ENCODE assay signal across 2 cellular contexts in the genomic region with DNA sequence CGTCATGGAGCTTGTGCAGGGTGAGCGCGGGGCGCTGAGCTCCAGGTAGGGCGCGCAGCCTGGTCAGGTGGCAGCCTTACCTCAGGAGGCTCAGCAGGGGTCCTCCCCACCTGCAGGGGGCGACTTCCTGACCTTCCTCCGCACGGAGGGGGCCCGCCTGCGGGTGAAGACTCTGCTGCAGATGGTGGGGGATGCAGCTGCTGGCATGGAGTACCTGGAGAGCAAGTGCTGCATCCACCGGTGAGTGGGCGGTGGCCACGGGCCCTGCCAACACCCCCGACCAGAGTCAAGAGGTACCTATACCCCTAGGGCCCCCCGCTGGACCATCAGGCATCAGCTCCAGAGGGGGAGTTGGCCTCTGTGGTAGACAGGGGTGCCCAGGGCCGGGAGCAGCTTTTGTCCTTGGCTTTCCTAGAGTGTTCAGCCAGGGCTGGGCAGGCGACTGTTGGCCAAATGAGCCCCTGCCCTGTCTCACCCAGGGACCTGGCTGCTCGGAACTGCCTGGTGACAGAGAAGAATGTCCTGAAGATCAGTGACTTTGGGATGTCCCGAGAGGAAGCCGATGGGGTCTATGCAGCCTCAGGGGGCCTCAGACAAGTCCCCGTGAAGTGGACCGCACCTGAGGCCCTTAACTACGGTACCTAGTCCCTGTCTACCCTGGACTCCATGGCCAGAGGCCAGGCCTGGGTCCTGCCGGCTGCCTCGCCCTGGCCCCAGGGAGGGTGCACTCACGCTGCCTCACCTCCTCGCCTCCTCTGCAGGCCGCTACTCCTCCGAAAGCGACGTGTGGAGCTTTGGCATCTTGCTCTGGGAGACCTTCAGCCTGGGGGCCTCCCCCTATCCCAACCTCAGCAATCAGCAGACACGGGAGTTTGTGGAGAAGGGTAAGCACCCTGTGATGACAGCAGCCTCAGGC.
TF ChIP-seq lines count a peak whose summit lies in the region.

No MANE protein-coding gene starts in this region.

TF ChIP-seq in A549, 52 proteins besides CTCF, POLR2A, EP300 and RAD21:
- no peak for TF ChIP-seq HES2 (IDR thresholded peaks at IDR 0.05)
- no peak for TF ChIP-seq EHMT2 (IDR thresholded peaks at IDR 0.05; ENCODE audit: low read depth)
- no peak for TF ChIP-seq CEBPB (IDR thresholded peaks at IDR 0.05)
- TF ChIP-seq JUN (IDR thresholded peaks at IDR 0.05): no peak
- TF ChIP-seq ZFP36 (IDR thresholded peaks at IDR 0.05; ENCODE audit: borderline replicate concordance, partially characterized antibody): no peak
- TF ChIP-seq HOXB13 (CRISPR knock-in tag; IDR thresholded peaks at IDR 0.05; ENCODE audit: low read depth): no peak
- no peak for TF ChIP-seq FOXS1 (CRISPR knock-in tag; IDR thresholded peaks at IDR 0.05)
- TF ChIP-seq, protein P1, sequence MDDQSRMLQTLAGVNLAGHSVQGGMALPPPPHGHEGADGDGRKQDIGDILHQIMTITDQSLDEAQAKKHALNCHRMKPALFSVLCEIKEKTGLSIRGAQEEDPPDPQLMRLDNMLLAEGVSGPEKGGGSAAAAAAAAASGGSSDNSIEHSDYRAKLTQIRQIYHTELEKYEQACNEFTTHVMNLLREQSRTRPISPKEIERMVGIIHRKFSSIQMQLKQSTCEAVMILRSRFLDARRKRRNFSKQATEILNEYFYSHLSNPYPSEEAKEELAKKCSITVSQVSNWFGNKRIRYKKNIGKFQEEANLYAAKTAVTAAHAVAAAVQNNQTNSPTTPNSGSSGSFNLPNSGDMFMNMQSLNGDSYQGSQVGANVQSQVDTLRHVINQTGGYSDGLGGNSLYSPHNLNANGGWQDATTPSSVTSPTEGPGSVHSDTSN (IDR thresholded peaks at IDR 0.05): no peak
- TF ChIP-seq KDM5A (IDR thresholded peaks at IDR 0.05): no peak
- TF ChIP-seq, protein P2, sequence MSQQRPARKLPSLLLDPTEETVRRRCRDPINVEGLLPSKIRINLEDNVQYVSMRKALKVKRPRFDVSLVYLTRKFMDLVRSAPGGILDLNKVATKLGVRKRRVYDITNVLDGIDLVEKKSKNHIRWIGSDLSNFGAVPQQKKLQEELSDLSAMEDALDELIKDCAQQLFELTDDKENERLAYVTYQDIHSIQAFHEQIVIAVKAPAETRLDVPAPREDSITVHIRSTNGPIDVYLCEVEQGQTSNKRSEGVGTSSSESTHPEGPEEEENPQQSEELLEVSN (IDR thresholded peaks at IDR 0.05; ENCODE audit: borderline replicate concordance, low read depth): no peak
- no peak for TF ChIP-seq TP53 (CRISPR knock-in tag; IDR thresholded peaks at IDR 0.05)
- TF ChIP-seq SMC3 (IDR thresholded peaks at IDR 0.05): no peak
- no peak for TF ChIP-seq MYC (IDR thresholded peaks at IDR 0.05; ENCODE audit: borderline replicate concordance, low read length)
- no peak for TF ChIP-seq NPAS2 (CRISPR knock-in tag; IDR thresholded peaks at IDR 0.05; ENCODE audit: borderline replicate concordance)
- TF ChIP-seq JUNB (IDR thresholded peaks at IDR 0.05): no peak
- TF ChIP-seq ZC3H11A (IDR thresholded peaks at IDR 0.05): no peak
- no peak for TF ChIP-seq BHLHE40 (IDR thresholded peaks at IDR 0.05; ENCODE audit: low read depth, low read length)
TF ChIP-seq in A549: peak in this region for 0.

TF ChIP-seq in GM23338, 12 proteins besides CTCF, POLR2A, EP300 and RAD21:
- no peak for TF ChIP-seq JUNB (IDR thresholded peaks at IDR 0.05; ENCODE audit: unreplicated experiment)
- TF ChIP-seq CREB1 (CRISPR knock-in tag; IDR thresholded peaks at IDR 0.05; ENCODE audit: low read depth): no peak
- TF ChIP-seq, protein P3, sequence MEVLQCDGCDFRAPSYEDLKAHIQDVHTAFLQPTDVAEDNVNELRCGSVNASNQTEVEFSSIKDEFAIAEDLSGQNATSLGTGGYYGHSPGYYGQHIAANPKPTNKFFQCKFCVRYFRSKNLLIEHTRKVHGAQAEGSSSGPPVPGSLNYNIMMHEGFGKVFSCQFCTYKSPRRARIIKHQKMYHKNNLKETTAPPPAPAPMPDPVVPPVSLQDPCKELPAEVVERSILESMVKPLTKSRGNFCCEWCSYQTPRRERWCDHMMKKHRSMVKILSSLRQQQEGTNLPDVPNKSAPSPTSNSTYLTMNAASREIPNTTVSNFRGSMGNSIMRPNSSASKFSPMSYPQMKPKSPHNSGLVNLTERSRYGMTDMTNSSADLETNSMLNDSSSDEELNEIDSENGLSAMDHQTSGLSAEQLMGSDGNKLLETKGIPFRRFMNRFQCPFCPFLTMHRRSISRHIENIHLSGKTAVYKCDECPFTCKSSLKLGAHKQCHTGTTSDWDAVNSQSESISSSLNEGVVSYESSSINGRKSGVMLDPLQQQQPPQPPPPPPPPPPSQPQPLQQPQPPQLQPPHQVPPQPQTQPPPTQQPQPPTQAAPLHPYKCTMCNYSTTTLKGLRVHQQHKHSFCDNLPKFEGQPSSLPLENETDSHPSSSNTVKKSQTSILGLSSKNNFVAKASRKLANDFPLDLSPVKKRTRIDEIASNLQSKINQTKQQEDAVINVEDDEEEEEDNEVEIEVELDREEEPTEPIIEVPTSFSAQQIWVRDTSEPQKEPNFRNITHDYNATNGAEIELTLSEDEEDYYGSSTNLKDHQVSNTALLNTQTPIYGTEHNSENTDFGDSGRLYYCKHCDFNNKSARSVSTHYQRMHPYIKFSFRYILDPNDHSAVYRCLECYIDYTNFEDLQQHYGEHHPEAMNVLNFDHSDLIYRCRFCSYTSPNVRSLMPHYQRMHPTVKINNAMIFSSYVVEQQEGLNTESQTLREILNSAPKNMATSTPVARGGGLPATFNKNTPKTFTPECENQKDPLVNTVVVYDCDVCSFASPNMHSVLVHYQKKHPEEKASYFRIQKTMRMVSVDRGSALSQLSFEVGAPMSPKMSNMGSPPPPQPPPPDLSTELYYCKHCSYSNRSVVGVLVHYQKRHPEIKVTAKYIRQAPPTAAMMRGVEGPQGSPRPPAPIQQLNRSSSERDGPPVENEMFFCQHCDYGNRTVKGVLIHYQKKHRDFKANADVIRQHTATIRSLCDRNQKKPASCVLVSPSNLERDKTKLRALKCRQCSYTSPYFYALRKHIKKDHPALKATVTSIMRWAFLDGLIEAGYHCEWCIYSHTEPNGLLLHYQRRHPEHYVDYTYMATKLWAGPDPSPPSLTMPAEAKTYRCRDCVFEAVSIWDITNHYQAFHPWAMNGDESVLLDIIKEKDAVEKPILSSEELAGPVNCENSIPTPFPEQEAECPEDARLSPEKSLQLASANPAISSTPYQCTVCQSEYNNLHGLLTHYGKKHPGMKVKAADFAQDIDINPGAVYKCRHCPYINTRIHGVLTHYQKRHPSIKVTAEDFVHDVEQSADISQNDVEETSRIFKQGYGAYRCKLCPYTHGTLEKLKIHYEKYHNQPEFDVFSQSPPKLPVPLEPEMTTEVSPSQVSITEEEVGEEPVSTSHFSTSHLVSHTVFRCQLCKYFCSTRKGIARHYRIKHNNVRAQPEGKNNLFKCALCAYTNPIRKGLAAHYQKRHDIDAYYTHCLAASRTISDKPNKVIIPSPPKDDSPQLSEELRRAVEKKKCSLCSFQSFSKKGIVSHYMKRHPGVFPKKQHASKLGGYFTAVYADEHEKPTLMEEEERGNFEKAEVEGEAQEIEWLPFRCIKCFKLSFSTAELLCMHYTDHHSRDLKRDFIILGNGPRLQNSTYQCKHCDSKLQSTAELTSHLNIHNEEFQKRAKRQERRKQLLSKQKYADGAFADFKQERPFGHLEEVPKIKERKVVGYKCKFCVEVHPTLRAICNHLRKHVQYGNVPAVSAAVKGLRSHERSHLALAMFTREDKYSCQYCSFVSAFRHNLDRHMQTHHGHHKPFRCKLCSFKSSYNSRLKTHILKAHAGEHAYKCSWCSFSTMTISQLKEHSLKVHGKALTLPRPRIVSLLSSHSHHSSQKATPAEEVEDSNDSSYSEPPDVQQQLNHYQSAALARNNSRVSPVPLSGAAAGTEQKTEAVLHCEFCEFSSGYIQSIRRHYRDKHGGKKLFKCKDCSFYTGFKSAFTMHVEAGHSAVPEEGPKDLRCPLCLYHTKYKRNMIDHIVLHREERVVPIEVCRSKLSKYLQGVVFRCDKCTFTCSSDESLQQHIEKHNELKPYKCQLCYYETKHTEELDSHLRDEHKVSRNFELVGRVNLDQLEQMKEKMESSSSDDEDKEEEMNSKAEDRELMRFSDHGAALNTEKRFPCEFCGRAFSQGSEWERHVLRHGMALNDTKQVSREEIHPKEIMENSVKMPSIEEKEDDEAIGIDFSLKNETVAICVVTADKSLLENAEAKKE (CRISPR knock-in tag; IDR thresholded peaks at IDR 0.05): no peak
- no peak for TF ChIP-seq POLR2AphosphoS5 (IDR thresholded peaks at IDR 0.05; ENCODE audit: low read depth)
- TF ChIP-seq EZH2 (IDR thresholded peaks at IDR 0.05; ENCODE audit: low read depth, unreplicated experiment): no peak
- no peak for TF ChIP-seq STAT1 (IDR thresholded peaks at IDR 0.05; ENCODE audit: unreplicated experiment)
- TF ChIP-seq, protein P4, sequence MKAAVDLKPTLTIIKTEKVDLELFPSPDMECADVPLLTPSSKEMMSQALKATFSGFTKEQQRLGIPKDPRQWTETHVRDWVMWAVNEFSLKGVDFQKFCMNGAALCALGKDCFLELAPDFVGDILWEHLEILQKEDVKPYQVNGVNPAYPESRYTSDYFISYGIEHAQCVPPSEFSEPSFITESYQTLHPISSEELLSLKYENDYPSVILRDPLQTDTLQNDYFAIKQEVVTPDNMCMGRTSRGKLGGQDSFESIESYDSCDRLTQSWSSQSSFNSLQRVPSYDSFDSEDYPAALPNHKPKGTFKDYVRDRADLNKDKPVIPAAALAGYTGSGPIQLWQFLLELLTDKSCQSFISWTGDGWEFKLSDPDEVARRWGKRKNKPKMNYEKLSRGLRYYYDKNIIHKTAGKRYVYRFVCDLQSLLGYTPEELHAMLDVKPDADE (IDR thresholded peaks at IDR 0.05): no peak
- TF ChIP-seq ZNF114 (CRISPR knock-in tag; IDR thresholded peaks at IDR 0.05): no peak
- TF ChIP-seq ZNF331 (CRISPR knock-in tag; IDR thresholded peaks at IDR 0.05; ENCODE audit: low read depth): no peak
- TF ChIP-seq EZH2phosphoT487 (IDR thresholded peaks at IDR 0.05; ENCODE audit: unreplicated experiment): no peak
- TF ChIP-seq, protein P5, sequence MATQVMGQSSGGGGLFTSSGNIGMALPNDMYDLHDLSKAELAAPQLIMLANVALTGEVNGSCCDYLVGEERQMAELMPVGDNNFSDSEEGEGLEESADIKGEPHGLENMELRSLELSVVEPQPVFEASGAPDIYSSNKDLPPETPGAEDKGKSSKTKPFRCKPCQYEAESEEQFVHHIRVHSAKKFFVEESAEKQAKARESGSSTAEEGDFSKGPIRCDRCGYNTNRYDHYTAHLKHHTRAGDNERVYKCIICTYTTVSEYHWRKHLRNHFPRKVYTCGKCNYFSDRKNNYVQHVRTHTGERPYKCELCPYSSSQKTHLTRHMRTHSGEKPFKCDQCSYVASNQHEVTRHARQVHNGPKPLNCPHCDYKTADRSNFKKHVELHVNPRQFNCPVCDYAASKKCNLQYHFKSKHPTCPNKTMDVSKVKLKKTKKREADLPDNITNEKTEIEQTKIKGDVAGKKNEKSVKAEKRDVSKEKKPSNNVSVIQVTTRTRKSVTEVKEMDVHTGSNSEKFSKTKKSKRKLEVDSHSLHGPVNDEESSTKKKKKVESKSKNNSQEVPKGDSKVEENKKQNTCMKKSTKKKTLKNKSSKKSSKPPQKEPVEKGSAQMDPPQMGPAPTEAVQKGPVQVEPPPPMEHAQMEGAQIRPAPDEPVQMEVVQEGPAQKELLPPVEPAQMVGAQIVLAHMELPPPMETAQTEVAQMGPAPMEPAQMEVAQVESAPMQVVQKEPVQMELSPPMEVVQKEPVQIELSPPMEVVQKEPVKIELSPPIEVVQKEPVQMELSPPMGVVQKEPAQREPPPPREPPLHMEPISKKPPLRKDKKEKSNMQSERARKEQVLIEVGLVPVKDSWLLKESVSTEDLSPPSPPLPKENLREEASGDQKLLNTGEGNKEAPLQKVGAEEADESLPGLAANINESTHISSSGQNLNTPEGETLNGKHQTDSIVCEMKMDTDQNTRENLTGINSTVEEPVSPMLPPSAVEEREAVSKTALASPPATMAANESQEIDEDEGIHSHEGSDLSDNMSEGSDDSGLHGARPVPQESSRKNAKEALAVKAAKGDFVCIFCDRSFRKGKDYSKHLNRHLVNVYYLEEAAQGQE (IDR thresholded peaks at IDR 0.05; ENCODE audit: unreplicated experiment): no peak
- TF ChIP-seq NANOG (IDR thresholded peaks at IDR 0.05; ENCODE audit: borderline replicate concordance): no peak
